Comparison of ENCODE assay signal across 18 cellular contexts in genomic region chr12:132180648-132181546, GRCh38.
"Had no signal": no experiment of that assay in that cellular context is flagged by ENCODE, and none has a peak within 500 bp of the region (broad histone marks: within the 10 kb centered on the region; RNA-seq: fewer than 3 reads in every experiment).

No MANE protein-coding gene starts in this region.

- DNase-seq: activated CD4-positive, alpha-beta T cell treated with anti-CD3 and anti-CD28 coated beads, Interleukin-2, amount 50 U/mL, for 4 hours; activated naive CD4-positive, alpha-beta T cell; activated naive CD8-positive, alpha-beta T cell treated with anti-CD3 and anti-CD28 coated beads, Interleukin-2, amount 10 ng/mL, durations not matched to agents 7 days and 5 days; amygdala; caudate nucleus; colonic mucosa; endodermal cell; foreskin fibroblast; left colon; natural killer cell; nucleus accumbens; stimulated activated naive CD4-positive, alpha-beta T cell; T-helper 2 cell; WERI-Rb-1 had no signal

- H2AFZ ChIP-seq: hepatocyte had no signal

- H3K4me2 ChIP-seq: hepatocyte had no signal

- H3K36me3 Mint-ChIP-seq: natural killer cell had no signal

- H3K4me3 ChIP-seq: colonic mucosa, hepatocyte, lung had no signal

- H3K4me3 Mint-ChIP-seq: activated naive CD8-positive, alpha-beta T cell treated with anti-CD3 and anti-CD28 coated beads, Interleukin-2, amount 10 ng/mL, durations not matched to agents 7 days and 5 days; activated T-helper 1 cell treated with anti-CD3 and anti-CD28 coated beads, Interleukin-12 subunit alpha, Interleukin-12 subunit beta, Interleukin-2, Interleukin-4 antibody, amounts not matched to agents 30 ng/mL and 10 ng/mL and 1 ng/mL, durations not matched to agents 14 hours and 24 hours and 36 hours; endodermal cell; natural killer cell had no signal

- H3K36me3 ChIP-seq: colonic mucosa, WERI-Rb-1 had no signal

- H3K79me2 ChIP-seq: hepatocyte had no signal

- H3K27ac ChIP-seq: colonic mucosa, epithelial cell of prostate, hepatocyte, WERI-Rb-1 had no signal

- H3K4me1 ChIP-seq: colonic mucosa had no signal

- H3K9me3 ChIP-seq: colonic mucosa had no signal

- H3K9me3 Mint-ChIP-seq: activated naive CD8-positive, alpha-beta T cell treated with anti-CD3 and anti-CD28 coated beads, Interleukin-2, amount 10 ng/mL, durations not matched to agents 7 days and 5 days; activated T-helper 1 cell treated with anti-CD3 and anti-CD28 coated beads, Interleukin-12 subunit alpha, Interleukin-12 subunit beta, Interleukin-2, Interleukin-4 antibody, amounts not matched to agents 30 ng/mL and 10 ng/mL and 1 ng/mL, durations not matched to agents 14 hours and 24 hours and 36 hours had no signal

- H3K27ac Mint-ChIP-seq: activated T-helper 1 cell treated with anti-CD3 and anti-CD28 coated beads, Interleukin-12 subunit alpha, Interleukin-12 subunit beta, Interleukin-2, Interleukin-4 antibody, amounts not matched to agents 30 ng/mL and 10 ng/mL and 1 ng/mL, durations not matched to agents 14 hours and 24 hours and 36 hours; endodermal cell; natural killer cell had no signal

- ATAC-seq: left colon had no signal

- H3K4me1 Mint-ChIP-seq: endodermal cell had no signal

- H3K27me3 ChIP-seq: colonic mucosa had no signal
